ENCODE assay signal across 21 cellular contexts in genomic region chr7:71430246-71430645, GRCh38.
DNase-seq lines count a peak whose midpoint lies in the region; ATAC-seq and TF ChIP-seq lines count a peak whose summit lies in the region.
"Had no signal": no experiment of that assay in that cellular context is flagged by ENCODE, and none has a peak within 500 bp of the region (broad histone marks: within the 10 kb centered on the region; RNA-seq: fewer than 3 reads in every experiment).

No MANE protein-coding gene starts in this region.

- peaks cover 23% of the 10 kb centered on the region for H3K9me3 ChIP-seq in endodermal cell (ENCODE audit: control insufficient read depth, low read length)
- H3K9me3 ChIP-seq: A549 had no signal

- DNase-seq in NCI-H1694 (lab: John Stamatoyannopoulos, UW) (peak; percentile 17), NCI-H2171 treated with DMSO at 0.1 percent for 48 hours (lab: John Stamatoyannopoulos, UW) (peak; percentile 25), endodermal cell (no peak), NCI-H226 (no peak)
- DNase-seq in activated CD8-positive, alpha-beta T cell treated with anti-CD3 and anti-CD28 coated beads, Interleukin-2, amount 10 ng/mL, durations not matched to agents 7 days and 5 days = no peak
- no peak for DNase-seq in activated T-cell treated with anti-CD3 and anti-CD28 coated beads, Interleukin-2, amount 50 U/mL, for 1 hour
- DNase-seq: 8988T; ACHN; C1 segment of cervical spinal cord; Calu3; CD4-positive, alpha-beta memory T cell; COR-L47; DMS79; EL; GDM1; GM23248; H9 had no signal

- peak overlapping the region; percentile 39; the same call in 1 of the 2 replicates for H3K4me2 ChIP-seq in KMS-11
- H3K4me2 ChIP-seq: A549 had no signal

- CTCF ChIA-PET in activated CD8-positive, alpha-beta T cell treated with anti-CD3 and anti-CD28 coated beads, Interleukin-2, amount 10 ng/mL, durations not matched to agents 7 days and 5 days (lab: Charles Lee) = no interaction called here

- H3K27me3 ChIP-seq in KMS-11 (ENCODE audit: insufficient read depth, low read depth) (no peaks in the 10 kb centered on the region), endodermal cell (ENCODE audit: control insufficient read depth, insufficient read depth, low read length, poor library complexity, severe bottlenecking) (no peaks in the 10 kb centered on the region)

- H3K79me2 ChIP-seq in KMS-11 (ENCODE audit: insufficient read depth, low read depth) = no peaks in the 10 kb centered on the region

- WGBS in endodermal cell (ENCODE audit: insufficient coverage in 1 of 2, insufficient read length in 1 of 2), 2 experiments = 91 to 100% methylated on average over 1 of the region's 1 CpG

- peaks cover 15% of the 10 kb centered on the region for H3K4me1 Mint-ChIP-seq in endodermal cell
- no peaks in the 10 kb centered on the region for H3K4me1 Mint-ChIP-seq in activated CD8-positive, alpha-beta T cell treated with anti-CD3 and anti-CD28 coated beads, Interleukin-2, amount 10 ng/mL, durations not matched to agents 7 days and 5 days (ENCODE audit: low read depth)
- H3K4me1 Mint-ChIP-seq: CD4-positive, alpha-beta memory T cell had no signal

- peaks cover 82% of the 10 kb centered on the region for H3K36me3 Mint-ChIP-seq in endodermal cell (ENCODE audit: low read depth)
- H3K36me3 Mint-ChIP-seq in activated CD8-positive, alpha-beta T cell treated with anti-CD3 and anti-CD28 coated beads, Interleukin-2, amount 10 ng/mL, durations not matched to agents 7 days and 5 days (ENCODE audit: low read depth) = no peaks in the 10 kb centered on the region

- POLR2A ChIA-PET in activated CD8-positive, alpha-beta T cell treated with anti-CD3 and anti-CD28 coated beads, Interleukin-2, amount 10 ng/mL, durations not matched to agents 7 days and 5 days (lab: Charles Lee) = no interaction called here

- no peak overlapping the region for H3K4me3 ChIP-seq in KMS-11 (IDR thresholded peaks at IDR 0.05; ENCODE audit: insufficient read depth, low read depth, low read length)
- no peak overlapping the region for H3K4me3 ChIP-seq in endodermal cell (ENCODE audit: low read length)
- H3K4me3 ChIP-seq: A549, GM12878, GM23248 had no signal

- H3K27me3 Mint-ChIP-seq in endodermal cell (ENCODE audit: insufficient read depth) = no peaks in the 10 kb centered on the region
- H3K27me3 Mint-ChIP-seq in activated CD8-positive, alpha-beta T cell treated with anti-CD3 and anti-CD28 coated beads, Interleukin-2, amount 10 ng/mL, durations not matched to agents 7 days and 5 days (ENCODE audit: low read depth) = no peaks in the 10 kb centered on the region
- H3K27me3 Mint-ChIP-seq: CD4-positive, alpha-beta memory T cell had no signal

- H3K27ac ChIP-seq in KMS-11 = no peak overlapping the region
- no peak overlapping the region for H3K27ac ChIP-seq in endodermal cell (ENCODE audit: low read depth, low read length)
- H3K27ac ChIP-seq: A549, GM23248 had no signal

- no peak overlapping the region for H2AFZ ChIP-seq in KMS-11 (ENCODE audit: low read depth)
- H2AFZ ChIP-seq: GM23248 had no signal

- H3K9ac ChIP-seq in KMS-11 = no peak overlapping the region
- no peak overlapping the region for H3K9ac ChIP-seq in endodermal cell (ENCODE audit: extremely low read depth, low read length, poor library complexity, severe bottlenecking)
- H3K9ac ChIP-seq: GM23248 had no signal

- H3K4me1 ChIP-seq in KMS-11 (ENCODE audit: low read depth, poor library complexity, severe bottlenecking) (peaks cover 16% of the 10 kb centered on the region), endodermal cell (ENCODE audit: control insufficient read depth, insufficient read depth, low read length) (no peaks in the 10 kb centered on the region)
- H3K4me1 ChIP-seq: A549 had no signal

- peak overlapping the region; percentile 48 for H3K27ac Mint-ChIP-seq in endodermal cell
- no peak overlapping the region for H3K27ac Mint-ChIP-seq in activated CD8-positive, alpha-beta T cell treated with anti-CD3 and anti-CD28 coated beads, Interleukin-2, amount 10 ng/mL, durations not matched to agents 7 days and 5 days
- H3K27ac Mint-ChIP-seq: CD4-positive, alpha-beta memory T cell had no signal

- H3K4me3 Mint-ChIP-seq in endodermal cell = no peak overlapping the region
- no peak overlapping the region for H3K4me3 Mint-ChIP-seq in activated CD8-positive, alpha-beta T cell treated with anti-CD3 and anti-CD28 coated beads, Interleukin-2, amount 10 ng/mL, durations not matched to agents 7 days and 5 days
- H3K4me3 Mint-ChIP-seq: CD4-positive, alpha-beta memory T cell; H9 had no signal

- H4K20me1 ChIP-seq in KMS-11 (ENCODE audit: insufficient read depth) = no peaks in the 10 kb centered on the region

- H3K9me3 Mint-ChIP-seq in endodermal cell = peaks cover 16% of the 10 kb centered on the region
- no peaks in the 10 kb centered on the region for H3K9me3 Mint-ChIP-seq in activated CD8-positive, alpha-beta T cell treated with anti-CD3 and anti-CD28 coated beads, Interleukin-2, amount 10 ng/mL, durations not matched to agents 7 days and 5 days (ENCODE audit: insufficient read depth)

- no peak for TF ChIP-seq CTCF in KMS-11 (conservative IDR thresholded peaks at IDR 0.05; ENCODE audit: low read depth, low read length)
- no peak for TF ChIP-seq CTCF in endodermal cell (conservative IDR thresholded peaks at IDR 0.05)

- ATAC-seq in activated CD8-positive, alpha-beta T cell treated with anti-CD3 and anti-CD28 coated beads, Interleukin-2, amount 10 ng/mL, durations not matched to agents 7 days and 5 days = no peak
- ATAC-seq: A549, GM12878, HCT116 had no signal

- H3K36me3 ChIP-seq in KMS-11 (ENCODE audit: insufficient read depth) (no peaks in the 10 kb centered on the region), endodermal cell (ENCODE audit: control insufficient read depth, insufficient read depth, low read length) (peaks cover 95% of the 10 kb centered on the region)

Comparison
In these comparisons a context has a peak if more than half of its experiments do, and no peak if none do; other contexts are left out.
1. DNase-seq: peak in NCI-H1694 (single experiment) and NCI-H2171 treated with DMSO at 0.1 percent for 48 hours (single experiment); none in endodermal cell (single experiment), NCI-H226 (single experiment), activated CD8-positive, alpha-beta T cell treated with anti-CD3 and anti-CD28 coated beads, Interleukin-2, amount 10 ng/mL, durations not matched to agents 7 days and 5 days (single experiment) and activated T-cell treated with anti-CD3 and anti-CD28 coated beads, Interleukin-2, amount 50 U/mL, for 1 hour (single experiment).